Comparison of ENCODE assay signal across 10 cellular contexts in genomic region chr10:58963101-58963534, GRCh38.
A peak's percentile ranks its signal among the peaks of the same experiment; 100 is the strongest.
DNase-seq lines count a peak whose midpoint lies in the region; FAIRE-seq and TF ChIP-seq lines count a peak whose summit lies in the region.
"Had no signal": no experiment of that assay in that cellular context is flagged by ENCODE, and none has a peak within 500 bp of the region (broad histone marks: within the 10 kb centered on the region; RNA-seq: fewer than 3 reads in every experiment).

No MANE protein-coding gene starts in this region.

- no peak for TF ChIP-seq POLR2A in lower leg skin (IDR thresholded peaks at IDR 0.05)

- no peaks in the 10 kb centered on the region for H3K79me2 ChIP-seq in osteoblast (ENCODE audit: insufficient read depth, low read length)

- H3K9me3 ChIP-seq in osteoblast (ENCODE audit: low read depth, low read length) = no peaks in the 10 kb centered on the region

- TF ChIP-seq CTCF in dorsolateral prefrontal cortex (IDR thresholded peaks at IDR 0.05 in 54 of 56, conservative IDR thresholded peaks at IDR 0.05 in 2 of 56; ENCODE audit: low read depth in 1 of 56, partially characterized antibody in 56 of 56) (peak; percentile 27 to 73 (median 59)), osteoblast (IDR thresholded peaks at IDR 0.05; ENCODE audit: extremely low read depth, low read depth, low read length) (peak; percentile 33), lower leg skin (IDR thresholded peaks at IDR 0.05) (no peak)

- H3K4me3 ChIP-seq in dorsolateral prefrontal cortex = peak overlapping the region in 16 of 59 donors; percentile 9 to 49 (median 20)
- no peak overlapping the region for H3K4me3 ChIP-seq in osteoblast (ENCODE audit: insufficient read depth, low read length)
- H3K4me3 ChIP-seq in lower leg skin (ENCODE audit: low read depth, poor library complexity, severe bottlenecking) = no peak overlapping the region

- intact Hi-C loops in dorsolateral prefrontal cortex (cut with DNase I) (loop anchor here (1.0 to 10.0 kb wide), 3 partner anchors 30 to 214 kb away; partner anchors contain the start of gene PHYHIPL (in 1 of the 2)), lower leg skin (cut with DNase I; ENCODE audit: low total_unique reads) (no loop called here)

- DNase-seq in ELR (ENCODE audit: low read depth) (peak; percentile 27), NCI-H1930 (lab: John Stamatoyannopoulos, UW) (peak; percentile 12 to 53), dorsolateral prefrontal cortex (peak in 5 of 10 donors; percentile 29 to 67 (median 36)), osteoblast (ENCODE audit: insufficient read length, low spot score, missing footprints) (no peak), lower leg skin (ENCODE audit: low spot score in 2 of 2) (no peak), frontal cortex (ENCODE audit: low spot score in 2 of 2) (no peak), SKM-1 (lab: John Stamatoyannopoulos, UW; ENCODE audit: unreplicated experiment) (no peak), SHP77 treated with DMSO at 0.1 percent for 48 hours (lab: John Stamatoyannopoulos, UW) (no peak)
- DNase-seq: activated naive CD4-positive, alpha-beta T cell treated with anti-CD3 and anti-CD28 coated beads for 36 hours; NCI-H226 had no signal

- no peak for FAIRE-seq in frontal cortex (lab: Jason Lieb, UNC)

- H3K4me2 ChIP-seq in osteoblast (ENCODE audit: insufficient read depth, low read length) = no peak overlapping the region

- no peak overlapping the region for H2AFZ ChIP-seq in osteoblast (ENCODE audit: low read length)

- H3K4me1 ChIP-seq in osteoblast (ENCODE audit: insufficient read depth, low read length) = no peaks in the 10 kb centered on the region

- no peaks in the 10 kb centered on the region for H3K27me3 ChIP-seq in dorsolateral prefrontal cortex
- peaks cover 13% of the 10 kb centered on the region for H3K27me3 ChIP-seq in osteoblast (ENCODE audit: insufficient read depth, low read length)

- 49 to 65% methylated on average over 3 of the region's 3 CpGs for WGBS in lower leg skin, 2 donors

- peak overlapping the region; percentile 60 to 99 (median 95) for H3K27ac ChIP-seq in dorsolateral prefrontal cortex
- H3K27ac ChIP-seq in osteoblast (ENCODE audit: low read depth, low read length) = no peak overlapping the region

- H4K20me1 ChIP-seq in osteoblast (ENCODE audit: insufficient read depth, low read length) = no peaks in the 10 kb centered on the region

- H3K36me3 ChIP-seq in osteoblast (ENCODE audit: insufficient read depth, low read length) = no peaks in the 10 kb centered on the region

Comparison
In these comparisons a context has a peak if more than half of its experiments do, and no peak if none do; other contexts are left out.
1. DNase-seq: peak in ELR (single experiment) and NCI-H1930 (2 of 2); none in osteoblast (single experiment), lower leg skin (0 of 2), frontal cortex (0 of 2), SKM-1 (single experiment) and SHP77 treated with DMSO at 0.1 percent for 48 hours (single experiment).
2. CTCF ChIP-seq: peak in dorsolateral prefrontal cortex (56 of 56) and osteoblast (single experiment); none in lower leg skin (0 of 3).